Comparison of ENCODE assay signal across 9 cellular contexts in genomic region chr17:38604479-38605229, GRCh38. TPM values are rescaled to one million over a fixed set of nuclear protein-coding genes. Genes with fewer than 3 reads are reported as not detected.
DNase-seq lines count a peak whose midpoint lies in the region; ATAC-seq, FAIRE-seq and TF ChIP-seq lines count a peak whose summit lies in the region.
"Had no signal": no experiment of that assay in that cellular context is flagged by ENCODE, and none has a peak within 500 bp of the region (broad histone marks: within the 10 kb centered on the region; RNA-seq: fewer than 3 reads in every experiment).

No MANE protein-coding gene starts in this region.

- H3K79me2 ChIP-seq in mesendoderm (ENCODE audit: control insufficient read depth, insufficient read depth, low read length): no peaks in the 10 kb centered on the region

- no peak for FAIRE-seq in GM12891 (lab: Jason Lieb, UNC)

- peaks cover 20% of the 10 kb centered on the region for H3K4me1 ChIP-seq in CD8-positive, alpha-beta T cell (ENCODE audit: insufficient read depth, low read length)
- peaks cover 11% of the 10 kb centered on the region for H3K4me1 ChIP-seq in mesendoderm (ENCODE audit: control insufficient read depth, low read depth, low read length)

- no peak overlapping the region for H2BK5ac ChIP-seq in mesendoderm (ENCODE audit: low read length)

- H3K4me3 Mint-ChIP-seq in CD8-positive, alpha-beta T cell: peak overlapping the region; percentile 61
- H3K4me3 Mint-ChIP-seq in activated T-cell treated with anti-CD3 and anti-CD28 coated beads, Interleukin-2, amount 50 U/mL, for 4 hours: peak overlapping the region; percentile 53

- H3K56ac ChIP-seq in mesendoderm (ENCODE audit: low read length): peak overlapping the region; percentile 51

- intact Hi-C loops in CD8-positive, alpha-beta T cell (cut with DNase I, micrococcal nuclease): loop anchor here in 1 of 2 experiments (10.0 kb wide), 1 partner anchor 60 kb away; no protein-coding TSS in a partner anchor

- no peak overlapping the region for H4K5ac ChIP-seq in mesendoderm (ENCODE audit: low read length)

- peak; percentile 39 for ATAC-seq in CD8-positive, alpha-beta T cell
- ATAC-seq in activated T-cell treated with anti-CD3 and anti-CD28 coated beads, Interleukin-2, amount 50 U/mL, for 4 hours: peak in 1 of 2 donors; percentile 22
- ATAC-seq in GM19324 (IDR thresholded peaks at IDR 0.05; ENCODE audit: low FRiP score, unreplicated experiment): no peak

- H4K8ac ChIP-seq in mesendoderm (ENCODE audit: low read depth, low read length): no peak overlapping the region

- H3K23ac ChIP-seq in mesendoderm (ENCODE audit: low read length): no peak overlapping the region

- no peak overlapping the region for H3K27ac Mint-ChIP-seq in CD8-positive, alpha-beta T cell
- H3K27ac Mint-ChIP-seq: activated naive CD4-positive, alpha-beta T cell treated with anti-CD3 and anti-CD28 coated beads, Interleukin-2, amount 50 U/mL, for 24 hours had no signal

- no peaks in the 10 kb centered on the region for H3K36me3 Mint-ChIP-seq in CD8-positive, alpha-beta T cell
- H3K36me3 Mint-ChIP-seq in activated T-cell treated with anti-CD3 and anti-CD28 coated beads, Interleukin-2, amount 50 U/mL, for 4 hours (ENCODE audit: insufficient read depth): no peaks in the 10 kb centered on the region
- H3K36me3 Mint-ChIP-seq: activated naive CD4-positive, alpha-beta T cell treated with anti-CD3 and anti-CD28 coated beads, Interleukin-2, amount 50 U/mL, for 24 hours had no signal

- H3K27ac ChIP-seq in CD8-positive, alpha-beta T cell (ENCODE audit: low read depth, low read length): no peak overlapping the region
- H3K27ac ChIP-seq in mesendoderm (ENCODE audit: low read depth, low read length): no peak overlapping the region

- no peak for TF ChIP-seq EP300 in Ishikawa (IDR thresholded peaks at IDR 0.05; ENCODE audit: borderline replicate concordance)

- H3K9ac ChIP-seq in mesendoderm (ENCODE audit: low read length): no peak overlapping the region

- CTCF ChIA-PET in CD8-positive, alpha-beta T cell (lab: Charles Lee): interaction anchor here (0.7 to 1.1 kb wide), 3 partner anchors 46 to 49 kb away, joined by 3 read pairs; no protein-coding TSS in a partner anchor

- peaks cover 53% of the 10 kb centered on the region for H3K27me3 Mint-ChIP-seq in CD8-positive, alpha-beta T cell (ENCODE audit: low read depth)
- H3K27me3 Mint-ChIP-seq in activated T-cell treated with anti-CD3 and anti-CD28 coated beads, Interleukin-2, amount 50 U/mL, for 4 hours (ENCODE audit: low read depth): peaks cover 61% of the 10 kb centered on the region

- no peaks in the 10 kb centered on the region for H3K79me1 ChIP-seq in mesendoderm (ENCODE audit: low read length)

- H3K9me3 ChIP-seq in CD8-positive, alpha-beta T cell (ENCODE audit: low read length): no peaks in the 10 kb centered on the region

- POLR2A ChIA-PET in CD8-positive, alpha-beta T cell (lab: Charles Lee): no interaction called here

- H2BK120ac ChIP-seq in mesendoderm (ENCODE audit: low read depth, low read length): no peak overlapping the region

- H3K4me1 Mint-ChIP-seq in CD8-positive, alpha-beta T cell (ENCODE audit: low read depth): peaks cover 25% of the 10 kb centered on the region
- H3K4me1 Mint-ChIP-seq in activated T-cell treated with anti-CD3 and anti-CD28 coated beads, Interleukin-2, amount 50 U/mL, for 4 hours (ENCODE audit: low read depth): peaks cover 15% of the 10 kb centered on the region

- TF ChIP-seq RAD21 in Ishikawa (IDR thresholded peaks at IDR 0.05; ENCODE audit: low read depth): no peak

- H3K9me3 Mint-ChIP-seq in CD8-positive, alpha-beta T cell: no peaks in the 10 kb centered on the region
- no peaks in the 10 kb centered on the region for H3K9me3 Mint-ChIP-seq in activated T-cell treated with anti-CD3 and anti-CD28 coated beads, Interleukin-2, amount 50 U/mL, for 4 hours
- H3K9me3 Mint-ChIP-seq: activated naive CD4-positive, alpha-beta T cell treated with anti-CD3 and anti-CD28 coated beads, Interleukin-2, amount 50 U/mL, for 24 hours had no signal

- H3K27me3 ChIP-seq in CD8-positive, alpha-beta T cell (ENCODE audit: insufficient read depth, low read length): peaks cover 33% of the 10 kb centered on the region
- H3K27me3 ChIP-seq in mesendoderm (ENCODE audit: insufficient read depth, low read length, poor library complexity): peaks cover 3% of the 10 kb centered on the region

- TF ChIP-seq CTCF in CD8-positive, alpha-beta T cell (IDR thresholded peaks at IDR 0.05): no peak

- WGBS in mesendoderm (ENCODE audit: extremely low coverage, insufficient coverage, low lambda C conversion rate): no CpG with 5 or more reads among the region's 35 CpGs

- no peak for TF ChIP-seq POLR2A in GM12891 (IDR thresholded peaks at IDR 0.05; ENCODE audit: low read depth, low read length)

- H2AK5ac ChIP-seq in mesendoderm (ENCODE audit: low read length): no peak overlapping the region

- no peak overlapping the region for H3K4ac ChIP-seq in mesendoderm (ENCODE audit: low read depth, low read length)

- peak in 1 of 7 experiments; percentile 29 for DNase-seq in CD8-positive, alpha-beta T cell
- DNase-seq in activated T-cell treated with anti-CD3 and anti-CD28 coated beads, Interleukin-2, amount 50 U/mL, for 4 hours: no peak
- peak; percentile 57 for DNase-seq in mesendoderm
- DNase-seq in middle frontal gyrus (ENCODE audit: extremely low spot score, low spot score): no peak
- DNase-seq in GM12891 (ENCODE audit: insufficient read length, low spot score): no peak
- no peak for DNase-seq in SKM-1 (lab: John Stamatoyannopoulos, UW; ENCODE audit: unreplicated experiment)

- H3K36me3 ChIP-seq in CD8-positive, alpha-beta T cell (ENCODE audit: insufficient read depth, low read length): no peaks in the 10 kb centered on the region
- no peaks in the 10 kb centered on the region for H3K36me3 ChIP-seq in mesendoderm (ENCODE audit: control insufficient read depth, insufficient read depth, low read length)

- peak overlapping the region; percentile 15 for H3K4me2 ChIP-seq in mesendoderm (ENCODE audit: low read length)

- H3K18ac ChIP-seq in mesendoderm (ENCODE audit: low read length): no peak overlapping the region

- no peak overlapping the region for H3K4me3 ChIP-seq in CD8-positive, alpha-beta T cell (ENCODE audit: low read depth, low read length)
- no peak overlapping the region for H3K4me3 ChIP-seq in mesendoderm (ENCODE audit: low read length)

- no peak overlapping the region for H2BK15ac ChIP-seq in mesendoderm (replicated peaks; ENCODE audit: low read depth)

TF ChIP-seq in Ishikawa, 13 proteins besides CTCF, POLR2A, EP300 and RAD21:
- peak; percentile 58; the same call in 1 of the 2 replicates for TF ChIP-seq EGR1 (IDR thresholded peaks at IDR 0.05)
- peak; percentile 66 for TF ChIP-seq ZBTB7A (IDR thresholded peaks at IDR 0.05; ENCODE audit: low read depth)
- no peak for TF ChIP-seq TAF1 (IDR thresholded peaks at IDR 0.05; ENCODE audit: low read depth)
- TF ChIP-seq CREB1 (IDR thresholded peaks at IDR 0.05; ENCODE audit: low read depth): no peak
- no peak for TF ChIP-seq CEBPB (IDR thresholded peaks at IDR 0.05)

TF ChIP-seq in GM12891, 5 proteins besides CTCF, POLR2A, EP300 and RAD21:
- TF ChIP-seq POLR2AphosphoS5 (IDR thresholded peaks at IDR 0.05; ENCODE audit: low read depth, low read length): no peak

RNA-seq across cellular contexts. Expression of gene SRCIN1, which starts 1.1 kb away (rescaled TPM):
- under 1 TPM; 0.47 to 0.52 TPM for total RNA-seq in CD8-positive, alpha-beta T cell
- total RNA-seq in activated T-cell treated with anti-CD3 and anti-CD28 coated beads, Interleukin-2, amount 50 U/mL, for 4 hours: under 1 TPM in 2 of 3 donors, not detected in 1; 0.16 to 0.49 TPM
- 1.5 TPM for polyA plus RNA-seq in mesendoderm (2013, experiment 1 of 2)
- polyA plus RNA-seq in mesendoderm (2013, experiment 2 of 2): 0.97 TPM
- 0.24 TPM for polyA plus RNA-seq in GM12891 (2012; ENCODE audit: low read depth, missing spikeins)
